Comparison of ENCODE assay signal across 23 cellular contexts in genomic region chr2:138699421-138699820, GRCh38.
"Had no signal": no experiment of that assay in that cellular context is flagged by ENCODE, and none has a peak within 500 bp of the region (broad histone marks: within the 10 kb centered on the region; RNA-seq: fewer than 3 reads in every experiment).

No MANE protein-coding gene starts in this region.

- H3K4me3 ChIP-seq: dorsolateral prefrontal cortex, heart left ventricle, left ventricle myocardium inferior, testis, vagina had no signal

- H3K27ac ChIP-seq: brain microvascular endothelial cell, dorsolateral prefrontal cortex, epithelial cell of prostate, heart left ventricle, left ventricle myocardium inferior, parathyroid adenoma, testis, vagina had no signal

- H3K4me1 ChIP-seq: heart left ventricle, left ventricle myocardium inferior, parathyroid adenoma, testis, vagina had no signal

- DNase-seq: activated CD8-positive, alpha-beta memory T cell treated with anti-CD3 and anti-CD28 coated beads for 24 hours; activated CD8-positive, alpha-beta memory T cell treated with anti-CD3 and anti-CD28 coated beads, Interleukin-2, amount 50 U/mL, for 4 hours; activated T-cell treated with anti-CD3 and anti-CD28 coated beads, Interleukin-2, amount 50 U/mL, for 24 hours; aorta; brain microvascular endothelial cell; central memory CD4-positive, alpha-beta T cell; dorsolateral prefrontal cortex; heart left ventricle; left ventricle myocardium inferior; mammary epithelial cell; midbrain; natural killer cell; small intestine; stimulated activated CD4-positive, alpha-beta T cell treated with anti-CD3 and anti-CD28 coated beads, Interleukin-2, amount 100 ng/mL, for 24 hours; testis; trophoblast cell had no signal

- ATAC-seq: activated naive CD4-positive, alpha-beta T cell treated with anti-CD3 and anti-CD28 coated beads, Interleukin-2, amount 50 U/mL, for 72 hours; activated T-helper 17 cell treated with anti-CD3 and anti-CD28 coated beads, Interleukin-2, amount 50 U/mL, for 72 hours; heart left ventricle; natural killer cell; sciatic nerve; stimulated activated effector memory CD8-positive, alpha-beta T cell treated with anti-CD3 and anti-CD28 coated beads, Interleukin-12 subunit alpha, Interleukin-12 subunit beta, amount 100 ng/mL, for 72 hours had no signal

- H3K36me3 Mint-ChIP-seq: activated naive CD4-positive, alpha-beta T cell treated with anti-CD3 and anti-CD28 coated beads, Interleukin-2, amount 50 U/mL, for 72 hours; natural killer cell; stimulated activated effector memory CD8-positive, alpha-beta T cell treated with anti-CD3 and anti-CD28 coated beads, Interleukin-12 subunit alpha, Interleukin-12 subunit beta, amount 100 ng/mL, for 72 hours had no signal

- H3K27me3 ChIP-seq: brain microvascular endothelial cell, dorsolateral prefrontal cortex, heart left ventricle, testis, vagina had no signal

- H3K79me2 ChIP-seq: parathyroid adenoma had no signal

- H2AFZ ChIP-seq: parathyroid adenoma had no signal

- H3K9ac ChIP-seq: parathyroid adenoma had no signal

- H3K9me3 ChIP-seq: heart left ventricle, left ventricle myocardium inferior, testis, vagina had no signal

- H3K36me3 ChIP-seq: brain microvascular endothelial cell, heart left ventricle, left ventricle myocardium inferior, vagina had no signal

- H3K4me3 Mint-ChIP-seq: activated T-cell treated with anti-CD3 and anti-CD28 coated beads, Interleukin-2, amount 50 U/mL, for 24 hours; activated T-helper 17 cell treated with anti-CD3 and anti-CD28 coated beads, Interleukin-2, amount 50 U/mL, for 72 hours; natural killer cell; stimulated activated effector memory CD8-positive, alpha-beta T cell treated with anti-CD3 and anti-CD28 coated beads, Interleukin-12 subunit alpha, Interleukin-12 subunit beta, amount 100 ng/mL, for 72 hours had no signal

- H3K27ac Mint-ChIP-seq: activated naive CD4-positive, alpha-beta T cell treated with anti-CD3 and anti-CD28 coated beads, Interleukin-2, amount 50 U/mL, for 72 hours; activated T-cell treated with anti-CD3 and anti-CD28 coated beads, Interleukin-2, amount 50 U/mL, for 24 hours; activated T-helper 17 cell treated with anti-CD3 and anti-CD28 coated beads, Interleukin-2, amount 50 U/mL, for 72 hours; natural killer cell; stimulated activated effector memory CD8-positive, alpha-beta T cell treated with anti-CD3 and anti-CD28 coated beads, Interleukin-12 subunit alpha, Interleukin-12 subunit beta, amount 100 ng/mL, for 72 hours had no signal

- H3K9me3 Mint-ChIP-seq: activated naive CD4-positive, alpha-beta T cell treated with anti-CD3 and anti-CD28 coated beads, Interleukin-2, amount 50 U/mL, for 72 hours; activated T-cell treated with anti-CD3 and anti-CD28 coated beads, Interleukin-2, amount 50 U/mL, for 24 hours; activated T-helper 17 cell treated with anti-CD3 and anti-CD28 coated beads, Interleukin-2, amount 50 U/mL, for 72 hours; stimulated activated effector memory CD8-positive, alpha-beta T cell treated with anti-CD3 and anti-CD28 coated beads, Interleukin-12 subunit alpha, Interleukin-12 subunit beta, amount 100 ng/mL, for 72 hours had no signal

- H3K27me3 Mint-ChIP-seq: activated T-cell treated with anti-CD3 and anti-CD28 coated beads, Interleukin-2, amount 50 U/mL, for 24 hours; activated T-helper 17 cell treated with anti-CD3 and anti-CD28 coated beads, Interleukin-2, amount 50 U/mL, for 72 hours had no signal

- FAIRE-seq: small intestine had no signal

- H3K4me1 Mint-ChIP-seq: activated T-helper 17 cell treated with anti-CD3 and anti-CD28 coated beads, Interleukin-2, amount 50 U/mL, for 72 hours; natural killer cell; stimulated activated effector memory CD8-positive, alpha-beta T cell treated with anti-CD3 and anti-CD28 coated beads, Interleukin-12 subunit alpha, Interleukin-12 subunit beta, amount 100 ng/mL, for 72 hours had no signal
